1 cellular context compared by ENCODE assay signal in the genomic region with DNA sequence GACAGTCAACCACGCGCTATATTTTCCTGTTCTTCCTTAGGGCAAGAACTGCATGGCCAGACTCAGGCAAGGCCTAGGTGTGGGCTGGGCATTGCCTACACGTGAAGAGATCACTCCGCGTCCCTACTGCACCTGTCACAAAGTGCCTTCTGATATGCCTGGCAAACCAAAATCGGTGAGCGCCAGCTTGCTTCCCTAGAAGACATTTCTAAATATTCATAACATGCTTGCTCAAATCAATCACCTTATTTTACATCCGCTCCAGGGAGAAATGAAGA.
TF ChIP-seq lines count a peak whose summit lies in the region.

No MANE protein-coding gene starts in this region.

TF ChIP-seq in K562, 482 proteins besides CTCF, POLR2A, EP300 and RAD21:
- TF ChIP-seq ZBTB40 (IDR thresholded peaks at IDR 0.05) (no peak), ZBTB40 (CRISPR knock-in tag; IDR thresholded peaks at IDR 0.05) (no peak), DMBX1 (CRISPR knock-in tag; IDR thresholded peaks at IDR 0.05; ENCODE audit: borderline replicate concordance) (no peak), NUFIP1 (IDR thresholded peaks at IDR 0.05; ENCODE audit: partially characterized antibody) (no peak), ZNF77 (CRISPR knock-in tag; IDR thresholded peaks at IDR 0.05) (no peak), SIX5 (IDR thresholded peaks at IDR 0.05; ENCODE audit: borderline replicate concordance in 1 of 2, insufficient read depth in 1 of 2, low read depth in 1 of 2, low read length in 2 of 2) (no peak), HMG20B (CRISPR knock-in tag; IDR thresholded peaks at IDR 0.05) (no peak), ETV1 (tag; conservative IDR thresholded peaks at IDR 0.05; ENCODE audit: low read depth) (no peak), CBX3 (IDR thresholded peaks at IDR 0.05; ENCODE audit: borderline replicate concordance in 1 of 2, low read length in 2 of 2) (no peak), SP1 (CRISPR knock-in tag; IDR thresholded peaks at IDR 0.05) (no peak), POLR2AphosphoS2 (IDR thresholded peaks at IDR 0.05; ENCODE audit: low read length) (no peak), NFRKB (IDR thresholded peaks at IDR 0.05; ENCODE audit: low read depth) (no peak), ILF3 (IDR thresholded peaks at IDR 0.05; ENCODE audit: borderline replicate concordance) (no peak), STAT5B (CRISPR knock-in tag; IDR thresholded peaks at IDR 0.05) (no peak)
